13 cellular contexts compared by ENCODE assay signal in genomic region chr7:68888971-68889385, GRCh38.
"Had no signal": no experiment of that assay in that cellular context is flagged by ENCODE, and none has a peak within 500 bp of the region (broad histone marks: within the 10 kb centered on the region; RNA-seq: fewer than 3 reads in every experiment).

No MANE protein-coding gene starts in this region.

- H3K27me3 Mint-ChIP-seq: activated naive CD8-positive, alpha-beta T cell treated with anti-CD3 and anti-CD28 coated beads, Interleukin-2, amount 50 U/mL, for 24 hours; natural killer cell treated with Interleukin-12 subunit alpha and Interleukin-12 subunit beta and Interleukin-15 and Interleukin-18, amount 100 ng/mL, for 72 hours had no signal

- DNase-seq: activated CD4-positive, alpha-beta T cell treated with anti-CD3 and anti-CD28 coated beads for 48 hours; activated naive CD4-positive, alpha-beta T cell treated with Interleukin-2 at 50 U/mL for 16 hours; activated naive CD8-positive, alpha-beta T cell treated with anti-CD3 and anti-CD28 coated beads, Interleukin-2, amount 50 U/mL, for 24 hours; foreskin fibroblast; head of caudate nucleus; left colon; mammary epithelial cell; stimulated activated CD4-positive, alpha-beta T cell treated with anti-CD3 and anti-CD28 coated beads, Interleukin-2, amount 100 ng/mL, for 48 hours; stimulated activated naive CD8-positive, alpha-beta T cell treated with anti-CD3 and anti-CD28 coated beads, Interleukin-15, Interleukin-2, amounts not matched to agents 100 U/mL and 50 U/mL, for 24 hours; upper lobe of left lung had no signal

- H3K4me3 ChIP-seq: ascending aorta, esophagus muscularis mucosa, upper lobe of left lung had no signal

- H3K4me3 Mint-ChIP-seq: activated naive CD8-positive, alpha-beta T cell treated with anti-CD3 and anti-CD28 coated beads, Interleukin-2, amount 50 U/mL, for 24 hours; natural killer cell treated with Interleukin-12 subunit alpha and Interleukin-12 subunit beta and Interleukin-15 and Interleukin-18, amount 100 ng/mL, for 72 hours had no signal

- H3K36me3 Mint-ChIP-seq: natural killer cell treated with Interleukin-12 subunit alpha and Interleukin-12 subunit beta and Interleukin-15 and Interleukin-18, amount 100 ng/mL, for 72 hours had no signal

- H3K4me1 Mint-ChIP-seq: activated naive CD8-positive, alpha-beta T cell treated with anti-CD3 and anti-CD28 coated beads, Interleukin-2, amount 50 U/mL, for 24 hours had no signal

- H3K27ac Mint-ChIP-seq: activated naive CD8-positive, alpha-beta T cell treated with anti-CD3 and anti-CD28 coated beads, Interleukin-2, amount 50 U/mL, for 24 hours; natural killer cell treated with Interleukin-12 subunit alpha and Interleukin-12 subunit beta and Interleukin-15 and Interleukin-18, amount 100 ng/mL, for 72 hours had no signal

- ATAC-seq: activated naive CD8-positive, alpha-beta T cell treated with anti-CD3 and anti-CD28 coated beads, Interleukin-2, amount 50 U/mL, for 24 hours; left colon; natural killer cell treated with Interleukin-12 subunit alpha and Interleukin-12 subunit beta and Interleukin-15 and Interleukin-18, amount 100 ng/mL, for 72 hours; stimulated activated naive CD8-positive, alpha-beta T cell treated with anti-CD3 and anti-CD28 coated beads, Interleukin-15, Interleukin-2, amounts not matched to agents 100 U/mL and 50 U/mL, for 24 hours had no signal
